27 cellular contexts compared by ENCODE assay signal in the genomic region with DNA sequence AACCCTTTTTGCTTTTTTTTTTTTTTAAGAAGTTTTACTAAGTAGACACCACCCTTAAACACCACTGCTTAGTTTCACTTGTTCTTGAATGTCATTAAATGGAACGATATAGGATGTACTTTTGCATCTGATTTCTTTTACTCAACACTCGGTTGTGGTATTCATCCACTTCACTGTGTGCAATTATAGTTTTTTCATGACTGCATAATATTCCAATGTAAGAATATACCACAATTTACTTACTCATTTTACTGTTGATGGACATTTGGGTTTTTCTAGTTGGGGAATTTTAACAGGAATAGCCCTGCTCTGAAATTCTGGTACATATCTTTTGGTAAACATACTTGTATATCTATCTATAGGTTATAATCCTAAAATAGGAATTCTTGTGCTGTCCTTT.
"Had no signal": no experiment of that assay in that cellular context is flagged by ENCODE, and none has a peak within 500 bp of the region (broad histone marks: within the 10 kb centered on the region; RNA-seq: fewer than 3 reads in every experiment).

No MANE protein-coding gene starts in this region.

- H3K36me3 ChIP-seq: colonic mucosa, gastrocnemius medialis had no signal

- H3K9me3 ChIP-seq: colonic mucosa, esophagus muscularis mucosa, esophagus squamous epithelium, gastrocnemius medialis, gastroesophageal sphincter, heart left ventricle had no signal

- H3K27me3 ChIP-seq: colonic mucosa, dorsolateral prefrontal cortex, esophagus muscularis mucosa, esophagus squamous epithelium, foreskin keratinocyte, gastrocnemius medialis, gastroesophageal sphincter, heart left ventricle, heart right ventricle had no signal

- H3K4me1 ChIP-seq: colonic mucosa, esophagus muscularis mucosa, esophagus squamous epithelium, gastrocnemius medialis, gastroesophageal sphincter, heart left ventricle, heart right ventricle had no signal

- FAIRE-seq: endometrium, endothelial cell of umbilical vein had no signal

- H3K4me3 ChIP-seq: colonic mucosa, coronary artery, dorsolateral prefrontal cortex, esophagus muscularis mucosa, esophagus squamous epithelium, gastrocnemius medialis, gastroesophageal sphincter, heart left ventricle, heart right ventricle had no signal

- DNase-seq: colonic mucosa; cortex of kidney; dermis blood vessel endothelial cell; dorsolateral prefrontal cortex; effector CD4-positive, alpha-beta T cell; effector CD8-positive, alpha-beta T cell; effector memory CD4-positive, alpha-beta T cell; effector memory CD8-positive, alpha-beta T cell; endodermal cell; erythroblast; esophagus squamous epithelium; foreskin fibroblast; foreskin keratinocyte; foreskin melanocyte; gastrocnemius medialis; glutamatergic neuron; head of caudate nucleus; heart left ventricle; heart right ventricle; hippocampal formation had no signal

- ATAC-seq: effector memory CD8-positive, alpha-beta T cell; esophagus mucosa; foreskin keratinocyte; gastrocnemius medialis; gastroesophageal sphincter; heart left ventricle; heart right ventricle had no signal

- H3K27ac ChIP-seq: colonic mucosa, coronary artery, dorsolateral prefrontal cortex, epithelial cell of prostate, esophagus muscularis mucosa, esophagus squamous epithelium, foreskin keratinocyte, gastrocnemius medialis, gastroesophageal sphincter, heart left ventricle, heart right ventricle had no signal
